ENCODE assay signal across 6 cellular contexts in the genomic region with DNA sequence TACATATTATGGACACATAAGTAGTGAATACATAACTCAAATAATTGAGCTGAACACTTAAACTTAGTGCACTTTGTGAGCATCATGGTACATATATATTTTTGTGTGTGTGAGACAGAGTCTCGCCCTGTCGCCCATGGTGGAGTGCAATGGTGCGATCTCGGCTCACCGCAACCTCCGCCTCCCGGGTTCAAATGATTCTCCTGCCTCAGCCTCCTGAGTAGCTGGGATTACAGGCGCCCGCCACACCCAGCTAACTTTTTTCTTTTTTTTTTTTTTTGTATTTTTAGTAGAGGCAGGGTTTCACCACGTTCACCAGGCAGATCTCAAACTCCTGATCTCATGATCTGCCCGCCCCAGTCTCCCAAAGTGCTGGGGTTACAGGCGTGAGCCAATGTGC. TPM values are rescaled to one million over a fixed set of nuclear protein-coding genes. Genes with fewer than 3 reads are reported as not detected.
DNase-seq lines count a peak whose midpoint lies in the region; ATAC-seq and TF ChIP-seq lines count a peak whose summit lies in the region.
"Not testable (repeated sequence)": the region's sequence is repeated elsewhere in the genome, so short reads cannot be mapped to it uniquely, and the experiment has no call there.
"Had no signal": no experiment of that assay in that cellular context is flagged by ENCODE, and none has a peak within 500 bp of the region (broad histone marks: within the 10 kb centered on the region; RNA-seq: fewer than 3 reads in every experiment).

No MANE protein-coding gene starts in this region.

- not testable (repeated sequence) for TF ChIP-seq CTCF in PC-3 (conservative IDR thresholded peaks at IDR 0.05; ENCODE audit: low read depth, low read length); MCF 10A (IDR thresholded peaks at IDR 0.05; ENCODE audit: unreplicated experiment); fibroblast of lung (conservative IDR thresholded peaks at IDR 0.05 in 1 of 2, IDR thresholded peaks at IDR 0.05 in 1 of 2; ENCODE audit: low read depth in 1 of 2, low read length in 2 of 2)

- not testable (repeated sequence) for H4K20me1 ChIP-seq in PC-3 (ENCODE audit: low read length); fibroblast of lung (ENCODE audit: control insufficient read depth, extremely low read depth, insufficient read depth, low read length)

- not testable (repeated sequence) for H3K9me3 ChIP-seq in PC-3 (ENCODE audit: low read length); fibroblast of lung (ENCODE audit: control insufficient read depth, insufficient read depth, low read depth, low read length); mucosa of stomach (ENCODE audit: control insufficient read depth, low read length)

- DNase-seq in PC-3; MCF 10A (ENCODE audit: unreplicated experiment); fibroblast of lung (ENCODE audit: low read depth in 2 of 2): not testable (repeated sequence)

- H3K27ac Mint-ChIP-seq in MCF 10A (ENCODE audit: low read depth, unreplicated experiment): peak overlapping the region; percentile 75

- ATAC-seq in PC-3: not testable (repeated sequence)

- H3K4me1 ChIP-seq in PC-3 (ENCODE audit: insufficient read depth, low read length) (peaks cover 45% of the 10 kb centered on the region), fibroblast of lung (ENCODE audit: control insufficient read depth, extremely low read depth, insufficient read depth, low read length) (peaks cover 46% of the 10 kb centered on the region), mucosa of stomach (ENCODE audit: control insufficient read depth, insufficient read depth, low read length) (peaks cover 50% of the 10 kb centered on the region)

- H3K27me3 ChIP-seq in PC-3 (ENCODE audit: low read length); fibroblast of lung (ENCODE audit: control insufficient read depth, insufficient read depth, low read length); mucosa of stomach (ENCODE audit: control insufficient read depth, insufficient read depth, low read length): not testable (repeated sequence)

- H3K4me3 Mint-ChIP-seq in MCF 10A (ENCODE audit: unreplicated experiment): not testable (repeated sequence)

- BruUV-seq in PC-3 (replicated peaks; lab: Mats Ljungman, UMichigan); MCF 10A (replicated peaks; lab: Mats Ljungman, UMichigan): not testable (repeated sequence)

- H3K27me3 Mint-ChIP-seq in MCF 10A (ENCODE audit: insufficient read depth, unreplicated experiment): not testable (repeated sequence)

- H3K4me2 ChIP-seq in PC-3 (ENCODE audit: low read length): peak overlapping the region; percentile 68
- not testable (repeated sequence) for H3K4me2 ChIP-seq in fibroblast of lung (ENCODE audit: extremely low read depth, insufficient read depth, low read length)

- CTCF ChIA-PET in PC-3 (lab: Charles Lee) (interaction anchor here (1.0 to 3.5 kb wide), 5 partner anchors 17 to 70 kb away, joined by 3 to 37 read pairs (median 5); no protein-coding TSS in a partner anchor), MCF 10A (lab: Yijun Ruan, JAX) (interaction anchor here (0.6 to 11.5 kb wide), 44 partner anchors 15 to 1426 kb away, joined by 3 to 330 read pairs (median 7); partner anchors contain the start of genes LRP10, MMP14, MRPL52 and OXA1L)

- H3F3A ChIP-seq in PC-3 (ENCODE audit: low read length, unreplicated experiment): not testable (repeated sequence)

- not testable (repeated sequence) for H3K36me3 Mint-ChIP-seq in MCF 10A (ENCODE audit: insufficient read depth, unreplicated experiment)

- intact Hi-C loops in PC-3 (cut with micrococcal nuclease): loop anchor here (5.0 to 10.0 kb wide), 2 partner anchors 280 to 457 kb away; no protein-coding TSS in a partner anchor
- intact Hi-C loops in MCF 10A (cut with micrococcal nuclease): loop anchor here (2.0 to 10.0 kb wide), 3 partner anchors 15 to 457 kb away; partner anchors contain the start of gene MMP14

- H3K9ac ChIP-seq in PC-3 (ENCODE audit: low read length) (peak overlapping the region; percentile 74), mucosa of stomach (ENCODE audit: low read length) (peak overlapping the region; percentile 71)
- not testable (repeated sequence) for H3K9ac ChIP-seq in fibroblast of lung (ENCODE audit: insufficient read depth, low read length)

- not testable (repeated sequence) for H3K4me3 ChIP-seq in PC-3 (ENCODE audit: low read length); fibroblast of lung (replicated peaks in 1 of 4; ENCODE audit: control extremely low read depth in 1 of 4, insufficient read depth in 1 of 4, low read depth in 3 of 4, low read length in 4 of 4); mucosa of stomach (ENCODE audit: low read length); skin epidermis

- peaks cover 25% of the 10 kb centered on the region for H3K4me1 Mint-ChIP-seq in MCF 10A (ENCODE audit: insufficient read depth, unreplicated experiment)

- H3K79me2 ChIP-seq in PC-3 (ENCODE audit: low read length); fibroblast of lung (ENCODE audit: control insufficient read depth, insufficient read depth, low read length): not testable (repeated sequence)

- H3K27ac ChIP-seq in PC-3 (ENCODE audit: low read length) (peak overlapping the region; percentile 97), fibroblast of lung (ENCODE audit: insufficient read depth, low read length) (peak overlapping the region; percentile 100), skin epidermis (peak overlapping the region in 15 of 21 experiments; percentile 38 to 88 (median 79))

- H3K9me3 Mint-ChIP-seq in MCF 10A (ENCODE audit: unreplicated experiment): not testable (repeated sequence)

- H3K9me2 ChIP-seq in PC-3 (replicated peaks; ENCODE audit: low read length): not testable (repeated sequence)

- POLR2A ChIA-PET in PC-3 (lab: Charles Lee; ENCODE audit: unreplicated experiment) (interaction anchor here (0.6 to 1.6 kb wide), 2 partner anchors 14 to 477 kb away, joined by 14 read pairs; no protein-coding TSS in a partner anchor), MCF 10A (lab: Yijun Ruan, JAX) (interaction anchor here (0.8 to 8.5 kb wide), 6 partner anchors 13 to 193 kb away, joined by 3 to 142 read pairs (median 6); partner anchors contain the start of genes MMP14 and MRPL52)

- not testable (repeated sequence) for H3K36me3 ChIP-seq in PC-3 (ENCODE audit: low read depth, low read length); fibroblast of lung (ENCODE audit: control insufficient read depth, insufficient read depth, low read length); mucosa of stomach (ENCODE audit: control insufficient read depth, insufficient read depth, low read length)

- H2AFZ ChIP-seq in PC-3 (ENCODE audit: low read length); fibroblast of lung (ENCODE audit: low read length): not testable (repeated sequence)

RNA-seq across cellular contexts. Expression of gene MMP14, which starts 15.8 kb away (rescaled TPM):
- total RNA-seq in PC-3 (2014; rRNA removed): 80.4 and 85.0 TPM in 2 replicates
- 71.5 and 78.6 TPM in 2 replicates for total RNA-seq in MCF 10A (2022)
- 346 and 375 TPM in 2 replicates for total RNA-seq in fibroblast of lung
- polyA plus RNA-seq in fibroblast of lung: 393 and 397 TPM in 2 replicates
- polyA plus RNA-seq in fibroblast of lung (2012): 394 and 407 TPM in 2 replicates
- polyA minus RNA-seq in fibroblast of lung (ENCODE audit: low replicate concordance): 565 and 590 TPM in 2 replicates

RNA-seq across cellular contexts. Expression of gene LRP10, which starts 19.4 kb away (rescaled TPM):
- total RNA-seq in PC-3 (2014; rRNA removed): 46.5 and 59.3 TPM in 2 replicates
- total RNA-seq in MCF 10A (2022): 71.0 and 83.1 TPM in 2 replicates
- 71.9 and 95.5 TPM in 2 replicates for total RNA-seq in fibroblast of lung
- polyA plus RNA-seq in fibroblast of lung: 100 and 130 TPM in 2 replicates
- polyA plus RNA-seq in fibroblast of lung (2012): 143 and 172 TPM in 2 replicates
- polyA minus RNA-seq in fibroblast of lung (ENCODE audit: low replicate concordance): 703 and 794 TPM in 2 replicates

RNA-seq across cellular contexts. Expression of gene MRPL52, which starts 22.5 kb away (rescaled TPM):
- total RNA-seq in PC-3 (2014; rRNA removed) (114 and 180 TPM in 2 replicates), MCF 10A (2022) (172 and 186 TPM in 2 replicates), fibroblast of lung (40.8 and 50.5 TPM in 2 replicates)
- 38.0 and 44.1 TPM in 2 replicates for polyA plus RNA-seq in fibroblast of lung
- polyA plus RNA-seq in fibroblast of lung (2012): 145 and 212 TPM in 2 replicates
- 2.2 and 32.5 TPM in 2 replicates for polyA minus RNA-seq in fibroblast of lung (ENCODE audit: low replicate concordance)

RNA-seq across cellular contexts. Expression of gene REM2, which starts 30.8 kb away (rescaled TPM):
- total RNA-seq in PC-3 (2014; rRNA removed) (0.18 TPM in 1 of 2 replicates, not detected in the other), MCF 10A (2022) (0.26 and 0.47 TPM in 2 replicates), fibroblast of lung (0.17 and 0.26 TPM in 2 replicates)
- 0.02 and 0.06 TPM in 2 replicates for polyA plus RNA-seq in fibroblast of lung
- 0.10 and 0.15 TPM in 2 replicates for polyA plus RNA-seq in fibroblast of lung (2012)
- not detected in 2 replicates for polyA minus RNA-seq in fibroblast of lung (ENCODE audit: low replicate concordance)
- total RNA-seq: SJCRH30 had no signal

RNA-seq across cellular contexts. Expression of gene SLC7A7, which starts 36.9 kb away (rescaled TPM):
- total RNA-seq in PC-3 (2014; rRNA removed) (not detected in 2 replicates), MCF 10A (2022) (0.61 and 0.98 TPM in 2 replicates), fibroblast of lung (5.1 and 6.3 TPM in 2 replicates)
- polyA plus RNA-seq in fibroblast of lung: 7.1 and 9.5 TPM in 2 replicates
- polyA plus RNA-seq in fibroblast of lung (2012): 3.0 and 4.1 TPM in 2 replicates
- 13.6 and 26.7 TPM in 2 replicates for polyA minus RNA-seq in fibroblast of lung (ENCODE audit: low replicate concordance)
